In the genomic region with DNA sequence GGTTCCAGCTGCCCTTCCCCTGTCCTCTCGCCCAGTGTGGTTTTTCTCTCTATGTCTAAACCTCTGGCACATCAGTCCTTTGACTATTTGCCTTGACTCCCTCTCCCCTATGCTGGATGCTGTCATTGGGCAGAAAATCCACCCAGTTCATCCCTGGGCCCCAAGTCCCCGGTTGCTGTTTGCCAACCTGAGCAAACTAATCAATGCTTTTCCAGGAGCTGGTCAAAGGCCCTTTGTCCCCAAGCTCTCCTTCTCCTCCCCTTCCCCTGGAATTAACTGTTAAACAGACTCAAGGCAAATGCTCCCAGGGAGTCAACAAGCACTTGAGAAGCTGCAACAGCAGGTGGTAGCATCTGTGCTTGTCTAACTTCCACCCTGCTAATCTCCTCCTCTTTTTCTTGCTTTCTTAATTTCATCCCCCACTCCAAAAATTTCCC, we compare ENCODE assay signal across 1 cellular context.
TF ChIP-seq lines count a peak whose summit lies in the region.

No MANE protein-coding gene starts in this region.

TF ChIP-seq in HepG2, 621 proteins besides CTCF, POLR2A, EP300 and RAD21 (continued from another document and continues in another):
- TF ChIP-seq ZBTB4 (CRISPR knock-in tag; IDR thresholded peaks at IDR 0.05; ENCODE audit: borderline replicate concordance) (no peak), ZNF441 (CRISPR knock-in tag; IDR thresholded peaks at IDR 0.05; ENCODE audit: borderline replicate concordance) (no peak), ZNF44 (CRISPR knock-in tag; IDR thresholded peaks at IDR 0.05) (no peak), MEIS2 (CRISPR knock-in tag; IDR thresholded peaks at IDR 0.05) (no peak), BRD4 (CRISPR knock-in tag; IDR thresholded peaks at IDR 0.05) (no peak), ZNF564 (CRISPR knock-in tag; IDR thresholded peaks at IDR 0.05) (no peak), ZBTB42 (CRISPR knock-in tag; IDR thresholded peaks at IDR 0.05) (0 out of 2 replicates have a peak, but pooled peaks have one; percentile 81), BORCS8-MEF2B (CRISPR knock-in tag; IDR thresholded peaks at IDR 0.05) (no peak), HNRNPL (IDR thresholded peaks at IDR 0.05; ENCODE audit: low read depth, low read length) (no peak), NRL (CRISPR knock-in tag; IDR thresholded peaks at IDR 0.05; ENCODE audit: borderline replicate concordance) (no peak), ZMAT3 (CRISPR knock-in tag; conservative IDR thresholded peaks at IDR 0.05) (no peak), WIZ (CRISPR knock-in tag; IDR thresholded peaks at IDR 0.05) (no peak), MED1 (CRISPR knock-in tag; IDR thresholded peaks at IDR 0.05) (0 out of 2 replicates have a peak, but pooled peaks have one; percentile 24), THAP8 (CRISPR knock-in tag; IDR thresholded peaks at IDR 0.05; ENCODE audit: borderline replicate concordance) (no peak), TBL1XR1 (IDR thresholded peaks at IDR 0.05; ENCODE audit: borderline replicate concordance, low read length, partially characterized antibody) (no peak), ZNF720 (CRISPR knock-in tag; IDR thresholded peaks at IDR 0.05) (no peak), FOXC1 (CRISPR knock-in tag; IDR thresholded peaks at IDR 0.05; ENCODE audit: borderline replicate concordance) (no peak), ZNF780A (CRISPR knock-in tag; IDR thresholded peaks at IDR 0.05) (no peak), NCOR1 (IDR thresholded peaks at IDR 0.05; ENCODE audit: borderline replicate concordance, low read length) (no peak), RFX1 (IDR thresholded peaks at IDR 0.05) (no peak), ZNF510 (CRISPR knock-in tag; IDR thresholded peaks at IDR 0.05; ENCODE audit: low read depth) (no peak), GATAD1 (CRISPR knock-in tag; IDR thresholded peaks at IDR 0.05) (no peak), SRSF4 (IDR thresholded peaks at IDR 0.05; ENCODE audit: low read depth, low read length, poor library complexity, severe bottlenecking) (no peak), ZNF629 (CRISPR knock-in tag; conservative IDR thresholded peaks at IDR 0.05) (no peak), ARHGAP35 (CRISPR knock-in tag; IDR thresholded peaks at IDR 0.05; ENCODE audit: borderline replicate concordance) (no peak), POGZ (CRISPR knock-in tag; IDR thresholded peaks at IDR 0.05) (peak; percentile 84), ZNF17 (CRISPR knock-in tag; IDR thresholded peaks at IDR 0.05) (no peak), ZNF431 (CRISPR knock-in tag; IDR thresholded peaks at IDR 0.05; ENCODE audit: borderline replicate concordance, low read depth) (no peak), NAIF1 (CRISPR knock-in tag; IDR thresholded peaks at IDR 0.05; ENCODE audit: borderline replicate concordance) (no peak), TMF1 (CRISPR knock-in tag; IDR thresholded peaks at IDR 0.05; ENCODE audit: low read depth) (no peak), NFKB2 (CRISPR knock-in tag; IDR thresholded peaks at IDR 0.05; ENCODE audit: borderline replicate concordance) (no peak)
- TF ChIP-seq, protein P1, sequence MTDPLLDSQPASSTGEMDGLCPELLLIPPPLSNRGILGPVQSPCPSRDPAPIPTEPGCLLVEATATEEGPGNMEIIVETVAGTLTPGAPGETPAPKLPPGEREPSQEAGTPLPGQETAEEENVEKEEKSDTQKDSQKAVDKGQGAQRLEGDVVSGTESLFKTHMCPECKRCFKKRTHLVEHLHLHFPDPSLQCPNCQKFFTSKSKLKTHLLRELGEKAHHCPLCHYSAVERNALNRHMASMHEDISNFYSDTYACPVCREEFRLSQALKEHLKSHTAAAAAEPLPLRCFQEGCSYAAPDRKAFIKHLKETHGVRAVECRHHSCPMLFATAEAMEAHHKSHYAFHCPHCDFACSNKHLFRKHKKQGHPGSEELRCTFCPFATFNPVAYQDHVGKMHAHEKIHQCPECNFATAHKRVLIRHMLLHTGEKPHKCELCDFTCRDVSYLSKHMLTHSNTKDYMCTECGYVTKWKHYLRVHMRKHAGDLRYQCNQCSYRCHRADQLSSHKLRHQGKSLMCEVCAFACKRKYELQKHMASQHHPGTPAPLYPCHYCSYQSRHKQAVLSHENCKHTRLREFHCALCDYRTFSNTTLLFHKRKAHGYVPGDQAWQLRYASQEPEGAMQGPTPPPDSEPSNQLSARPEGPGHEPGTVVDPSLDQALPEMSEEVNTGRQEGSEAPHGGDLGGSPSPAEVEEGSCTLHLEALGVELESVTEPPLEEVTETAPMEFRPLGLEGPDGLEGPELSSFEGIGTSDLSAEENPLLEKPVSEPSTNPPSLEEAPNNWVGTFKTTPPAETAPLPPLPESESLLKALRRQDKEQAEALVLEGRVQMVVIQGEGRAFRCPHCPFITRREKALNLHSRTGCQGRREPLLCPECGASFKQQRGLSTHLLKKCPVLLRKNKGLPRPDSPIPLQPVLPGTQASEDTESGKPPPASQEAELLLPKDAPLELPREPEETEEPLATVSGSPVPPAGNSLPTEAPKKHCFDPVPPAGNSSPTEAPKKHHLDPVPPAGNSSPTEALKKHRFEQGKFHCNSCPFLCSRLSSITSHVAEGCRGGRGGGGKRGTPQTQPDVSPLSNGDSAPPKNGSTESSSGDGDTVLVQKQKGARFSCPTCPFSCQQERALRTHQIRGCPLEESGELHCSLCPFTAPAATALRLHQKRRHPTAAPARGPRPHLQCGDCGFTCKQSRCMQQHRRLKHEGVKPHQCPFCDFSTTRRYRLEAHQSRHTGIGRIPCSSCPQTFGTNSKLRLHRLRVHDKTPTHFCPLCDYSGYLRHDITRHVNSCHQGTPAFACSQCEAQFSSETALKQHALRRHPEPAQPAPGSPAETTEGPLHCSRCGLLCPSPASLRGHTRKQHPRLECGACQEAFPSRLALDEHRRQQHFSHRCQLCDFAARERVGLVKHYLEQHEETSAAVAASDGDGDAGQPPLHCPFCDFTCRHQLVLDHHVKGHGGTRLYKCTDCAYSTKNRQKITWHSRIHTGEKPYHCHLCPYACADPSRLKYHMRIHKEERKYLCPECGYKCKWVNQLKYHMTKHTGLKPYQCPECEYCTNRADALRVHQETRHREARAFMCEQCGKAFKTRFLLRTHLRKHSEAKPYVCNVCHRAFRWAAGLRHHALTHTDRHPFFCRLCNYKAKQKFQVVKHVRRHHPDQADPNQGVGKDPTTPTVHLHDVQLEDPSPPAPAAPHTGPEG (CRISPR knock-in tag; IDR thresholded peaks at IDR 0.05), result 0 out of 2 replicates have a peak, but pooled peaks have one; percentile 46
- TF ChIP-seq, protein P2, sequence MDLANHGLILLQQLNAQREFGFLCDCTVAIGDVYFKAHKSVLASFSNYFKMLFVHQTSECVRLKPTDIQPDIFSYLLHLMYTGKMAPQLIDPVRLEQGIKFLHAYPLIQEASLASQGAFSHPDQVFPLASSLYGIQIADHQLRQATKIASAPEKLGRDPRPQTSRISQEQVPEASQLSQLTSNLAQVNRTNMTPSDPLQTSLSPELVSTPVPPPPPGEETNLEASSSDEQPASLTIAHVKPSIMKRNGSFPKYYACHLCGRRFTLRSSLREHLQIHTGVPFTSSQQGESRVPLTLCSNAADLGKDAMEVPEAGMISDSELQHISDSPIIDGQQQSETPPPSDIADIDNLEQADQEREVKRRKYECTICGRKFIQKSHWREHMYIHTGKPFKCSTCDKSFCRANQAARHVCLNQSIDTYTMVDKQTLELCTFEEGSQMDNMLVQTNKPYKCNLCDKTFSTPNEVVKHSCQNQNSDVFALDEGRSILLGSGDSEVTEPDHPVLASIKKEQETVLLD (CRISPR knock-in tag; IDR thresholded peaks at IDR 0.05; ENCODE audit: low read depth), result no peak
- TF ChIP-seq, protein P3, sequence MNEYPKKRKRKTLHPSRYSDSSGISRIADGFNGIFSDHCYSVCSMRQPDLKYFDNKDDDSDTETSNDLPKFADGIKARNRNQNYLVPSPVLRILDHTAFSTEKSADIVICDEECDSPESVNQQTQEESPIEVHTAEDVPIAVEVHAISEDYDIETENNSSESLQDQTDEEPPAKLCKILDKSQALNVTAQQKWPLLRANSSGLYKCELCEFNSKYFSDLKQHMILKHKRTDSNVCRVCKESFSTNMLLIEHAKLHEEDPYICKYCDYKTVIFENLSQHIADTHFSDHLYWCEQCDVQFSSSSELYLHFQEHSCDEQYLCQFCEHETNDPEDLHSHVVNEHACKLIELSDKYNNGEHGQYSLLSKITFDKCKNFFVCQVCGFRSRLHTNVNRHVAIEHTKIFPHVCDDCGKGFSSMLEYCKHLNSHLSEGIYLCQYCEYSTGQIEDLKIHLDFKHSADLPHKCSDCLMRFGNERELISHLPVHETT (CRISPR knock-in tag; conservative IDR thresholded peaks at IDR 0.05), result no peak
- TF ChIP-seq, protein P4, sequence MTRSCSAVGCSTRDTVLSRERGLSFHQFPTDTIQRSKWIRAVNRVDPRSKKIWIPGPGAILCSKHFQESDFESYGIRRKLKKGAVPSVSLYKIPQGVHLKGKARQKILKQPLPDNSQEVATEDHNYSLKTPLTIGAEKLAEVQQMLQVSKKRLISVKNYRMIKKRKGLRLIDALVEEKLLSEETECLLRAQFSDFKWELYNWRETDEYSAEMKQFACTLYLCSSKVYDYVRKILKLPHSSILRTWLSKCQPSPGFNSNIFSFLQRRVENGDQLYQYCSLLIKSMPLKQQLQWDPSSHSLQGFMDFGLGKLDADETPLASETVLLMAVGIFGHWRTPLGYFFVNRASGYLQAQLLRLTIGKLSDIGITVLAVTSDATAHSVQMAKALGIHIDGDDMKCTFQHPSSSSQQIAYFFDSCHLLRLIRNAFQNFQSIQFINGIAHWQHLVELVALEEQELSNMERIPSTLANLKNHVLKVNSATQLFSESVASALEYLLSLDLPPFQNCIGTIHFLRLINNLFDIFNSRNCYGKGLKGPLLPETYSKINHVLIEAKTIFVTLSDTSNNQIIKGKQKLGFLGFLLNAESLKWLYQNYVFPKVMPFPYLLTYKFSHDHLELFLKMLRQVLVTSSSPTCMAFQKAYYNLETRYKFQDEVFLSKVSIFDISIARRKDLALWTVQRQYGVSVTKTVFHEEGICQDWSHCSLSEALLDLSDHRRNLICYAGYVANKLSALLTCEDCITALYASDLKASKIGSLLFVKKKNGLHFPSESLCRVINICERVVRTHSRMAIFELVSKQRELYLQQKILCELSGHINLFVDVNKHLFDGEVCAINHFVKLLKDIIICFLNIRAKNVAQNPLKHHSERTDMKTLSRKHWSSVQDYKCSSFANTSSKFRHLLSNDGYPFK (CRISPR knock-in tag; IDR thresholded peaks at IDR 0.05; ENCODE audit: borderline replicate concordance), result no peak
- TF ChIP-seq, protein P5, sequence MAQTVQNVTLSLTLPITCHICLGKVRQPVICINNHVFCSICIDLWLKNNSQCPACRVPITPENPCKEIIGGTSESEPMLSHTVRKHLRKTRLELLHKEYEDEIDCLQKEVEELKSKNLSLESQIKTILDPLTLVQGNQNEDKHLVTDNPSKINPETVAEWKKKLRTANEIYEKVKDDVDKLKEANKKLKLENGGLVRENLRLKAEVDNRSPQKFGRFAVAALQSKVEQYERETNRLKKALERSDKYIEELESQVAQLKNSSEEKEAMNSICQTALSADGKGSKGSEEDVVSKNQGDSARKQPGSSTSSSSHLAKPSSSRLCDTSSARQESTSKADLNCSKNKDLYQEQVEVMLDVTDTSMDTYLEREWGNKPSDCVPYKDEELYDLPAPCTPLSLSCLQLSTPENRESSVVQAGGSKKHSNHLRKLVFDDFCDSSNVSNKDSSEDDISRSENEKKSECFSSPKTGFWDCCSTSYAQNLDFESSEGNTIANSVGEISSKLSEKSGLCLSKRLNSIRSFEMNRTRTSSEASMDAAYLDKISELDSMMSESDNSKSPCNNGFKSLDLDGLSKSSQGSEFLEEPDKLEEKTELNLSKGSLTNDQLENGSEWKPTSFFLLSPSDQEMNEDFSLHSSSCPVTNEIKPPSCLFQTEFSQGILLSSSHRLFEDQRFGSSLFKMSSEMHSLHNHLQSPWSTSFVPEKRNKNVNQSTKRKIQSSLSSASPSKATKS (CRISPR knock-in tag; IDR thresholded peaks at IDR 0.05), result no peak
